ENCODE assay signal across 10 cellular contexts in the genomic region with DNA sequence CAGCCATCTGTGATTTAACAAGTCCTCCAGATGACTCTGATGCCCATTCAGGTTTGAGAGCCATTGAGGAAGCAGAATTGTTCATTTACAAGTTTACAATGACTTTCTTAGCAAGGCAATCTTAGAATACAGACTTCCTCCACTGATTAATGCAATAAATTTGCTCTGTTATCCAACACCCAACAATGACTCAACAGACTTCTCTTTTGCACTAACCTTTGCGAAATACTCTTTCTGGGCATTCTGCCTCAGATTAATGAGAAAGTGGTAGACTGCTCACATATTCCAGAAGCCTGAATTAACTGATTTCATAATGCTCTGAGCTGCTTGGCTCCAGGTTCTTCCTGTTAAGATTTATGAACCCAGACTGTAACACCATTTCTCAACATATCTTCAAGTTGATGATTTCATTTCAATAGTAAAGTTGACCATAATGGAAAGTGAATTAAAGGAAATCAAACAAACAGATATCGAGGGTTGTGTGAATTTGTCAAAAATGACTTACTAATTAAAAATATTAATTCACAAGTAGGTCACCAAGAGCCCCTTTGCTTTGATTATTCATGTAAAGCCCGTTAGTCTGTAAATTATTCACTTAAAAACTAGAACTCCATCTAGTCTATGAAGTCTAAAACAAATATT.
DNase-seq lines count a peak whose midpoint lies in the region; ATAC-seq and TF ChIP-seq lines count a peak whose summit lies in the region.
"Had no signal": no experiment of that assay in that cellular context is flagged by ENCODE, and none has a peak within 500 bp of the region (broad histone marks: within the 10 kb centered on the region; RNA-seq: fewer than 3 reads in every experiment).

No MANE protein-coding gene starts in this region.

- no peak overlapping the region for H3K14ac ChIP-seq in mesenchymal stem cell (ENCODE audit: low read length in 2 of 2)

- peak overlapping the region; percentile 20 for H3K27ac ChIP-seq in mesenchymal stem cell (ENCODE audit: low read length, poor library complexity, severe bottlenecking)

- peaks cover 26% of the 10 kb centered on the region for H3K9me3 ChIP-seq in MG63
- H3K9me3 ChIP-seq in mesenchymal stem cell (ENCODE audit: control insufficient read depth, low read length): peaks cover 19% of the 10 kb centered on the region
- H3K9me3 ChIP-seq: sigmoid colon had no signal

- H3K4ac ChIP-seq in mesenchymal stem cell (ENCODE audit: low read depth in 1 of 2, low read length in 2 of 2): no peak overlapping the region

- no peaks in the 10 kb centered on the region for H3K36me3 Mint-ChIP-seq in chondrocyte (ENCODE audit: low read depth)

- no peak overlapping the region for H3K4me2 ChIP-seq in mesenchymal stem cell (ENCODE audit: low read length, poor library complexity, severe bottlenecking)

- H3K27me3 Mint-ChIP-seq in chondrocyte (ENCODE audit: low read depth): no peaks in the 10 kb centered on the region

- H4K8ac ChIP-seq in mesenchymal stem cell (ENCODE audit: low read length): no peak overlapping the region

- no peak overlapping the region for H3K4me3 Mint-ChIP-seq in chondrocyte (ENCODE audit: unreplicated experiment)

- DNase-seq in AG20443 (ENCODE audit: low spot score) (peak; percentile 62), MG63 (peak; percentile 54), chondrocyte (ENCODE audit: low spot score) (no peak), mesenchymal stem cell (peak; percentile 98), GM10266 (ENCODE audit: extremely low spot score) (no peak), cortex of kidney (lab: John Stamatoyannopoulos, UW) (no peak)
- DNase-seq: NCI-H748 treated with DMSO at 0.1 percent for 48 hours, sigmoid colon had no signal

- H3K4me3 ChIP-seq in MG63 (no peak overlapping the region), mesenchymal stem cell (ENCODE audit: insufficient read depth in 1 of 2, low read depth in 1 of 2, low read length in 2 of 2) (peak overlapping the region in 1 of 2 experiments; percentile 15)
- H3K4me3 ChIP-seq: sigmoid colon had no signal

- peak overlapping the region; percentile 49 for H2BK120ac ChIP-seq in mesenchymal stem cell (ENCODE audit: low read depth, low read length)

- H3K27me3 ChIP-seq in MG63 (no peaks in the 10 kb centered on the region), mesenchymal stem cell (ENCODE audit: control insufficient read depth in 1 of 2, insufficient read depth in 1 of 2, low read length in 2 of 2) (no peaks in the 10 kb centered on the region)
- H3K27me3 ChIP-seq: sigmoid colon had no signal

- 64% methylated on average over 2 of the region's 3 CpGs for WGBS in mesenchymal stem cell

- ATAC-seq in GM21717 (IDR thresholded peaks at IDR 0.05; ENCODE audit: unreplicated experiment) (no peak), GM18511 (IDR thresholded peaks at IDR 0.05; ENCODE audit: unreplicated experiment) (no peak)

- H2BK5ac ChIP-seq in mesenchymal stem cell (ENCODE audit: low read depth, low read length, poor library complexity, severe bottlenecking): peak overlapping the region; percentile 44

- H4K91ac ChIP-seq in mesenchymal stem cell (ENCODE audit: low read length): no peak overlapping the region

- H2BK12ac ChIP-seq in mesenchymal stem cell (ENCODE audit: low read length in 2 of 2): no peak overlapping the region

- H2AFZ ChIP-seq in mesenchymal stem cell (ENCODE audit: low read depth, low read length): no peak overlapping the region

- TF ChIP-seq CTCF in chondrocyte (IDR thresholded peaks at IDR 0.05): no peak
- no peak for TF ChIP-seq CTCF in GM10266 (IDR thresholded peaks at IDR 0.05; ENCODE audit: control insufficient read depth, insufficient read depth, low read depth, missing control alignments)

- H3K79me1 ChIP-seq in mesenchymal stem cell (replicated peaks; ENCODE audit: low read length, poor library complexity, severe bottlenecking): peaks cover 8% of the 10 kb centered on the region

- peaks cover 55% of the 10 kb centered on the region for H3K4me1 Mint-ChIP-seq in chondrocyte (ENCODE audit: low read depth)

- H3K4me1 ChIP-seq in mesenchymal stem cell (ENCODE audit: control insufficient read depth, insufficient read depth, low read depth, low read length): no peaks in the 10 kb centered on the region

- peak overlapping the region; percentile 39 for H3K9ac ChIP-seq in mesenchymal stem cell (ENCODE audit: low read length)

- peak overlapping the region; percentile 25 for H3K27ac Mint-ChIP-seq in chondrocyte (ENCODE audit: unreplicated experiment)

- H3K9me3 Mint-ChIP-seq in chondrocyte (ENCODE audit: low read depth): peaks cover 15% of the 10 kb centered on the region

- H3K18ac ChIP-seq in mesenchymal stem cell (ENCODE audit: low read depth in 1 of 2, low read length in 2 of 2): peak overlapping the region in 1 of 2 experiments; percentile 70

- H2AK5ac ChIP-seq in mesenchymal stem cell (ENCODE audit: low read length, severe bottlenecking): no peak overlapping the region

- no peak overlapping the region for H3K23ac ChIP-seq in mesenchymal stem cell (ENCODE audit: low read length in 2 of 2)

- H3K36me3 ChIP-seq in MG63 (peaks cover 65% of the 10 kb centered on the region), mesenchymal stem cell (ENCODE audit: control insufficient read depth in 1 of 2, insufficient read depth in 2 of 2, low read depth in 1 of 2, low read length in 2 of 2) (peaks cover 0 to 26% of the 10 kb centered on the region in 2 experiments)
- H3K36me3 ChIP-seq: sigmoid colon had no signal

- no peak overlapping the region for H2BK15ac ChIP-seq in mesenchymal stem cell (ENCODE audit: low read depth, poor library complexity, severe bottlenecking)

Comparison
In these comparisons a context has a peak if more than half of its experiments do, and no peak if none do; other contexts are left out.
1. DNase-seq: peak in AG20443 (single experiment), MG63 (single experiment) and mesenchymal stem cell (single experiment); none in chondrocyte (single experiment), GM10266 (single experiment) and cortex of kidney (single experiment).